In genomic region chr2:117814417-117815264, GRCh38 we compare ENCODE assay signal across 8 cellular contexts. TPM values are rescaled to one million over a fixed set of nuclear protein-coding genes. Genes with fewer than 3 reads are reported as not detected.
A peak's percentile ranks its signal among the peaks of the same experiment; 100 is the strongest.
DNase-seq lines count a peak whose midpoint lies in the region; FAIRE-seq and TF ChIP-seq lines count a peak whose summit lies in the region.

TSS of gene DDX18 (plus strand) at chr2:117814691. CDS start at chr2:117814778, 87 bp downstream.

- H4K20me1 ChIP-seq in H1 (replicated peaks in 1 of 2; ENCODE audit: control insufficient read depth in 1 of 2, insufficient read depth in 2 of 2, low read length in 2 of 2) = peaks cover 0 to 2% of the 10 kb centered on the region in 2 experiments

- H3K36me3 ChIP-seq in H1 (ENCODE audit: control insufficient read depth in 2 of 4, insufficient read depth in 4 of 4, low read length in 3 of 4) (peaks cover 4 to 27% (median 18%) of the 10 kb centered on the region in 4 experiments), mesenchymal stem cell (ENCODE audit: control insufficient read depth in 1 of 2, insufficient read depth in 2 of 2, low read depth in 1 of 2, low read length in 2 of 2) (peaks cover 6 to 32% of the 10 kb centered on the region in 2 experiments)

- H4K91ac ChIP-seq in H1 (replicated peaks; ENCODE audit: insufficient read length, low read length) (peak within 1 kb of the TSS; percentile 39), mesenchymal stem cell (ENCODE audit: low read length) (peak within 1 kb of the TSS; percentile 18)

- no peak within 1 kb of the TSS for H4K5ac ChIP-seq in H1 (ENCODE audit: insufficient read length, low read depth, low read length)

- no peaks in the 10 kb centered on the region for H3K27me3 ChIP-seq in H1 (replicated peaks in 1 of 4; ENCODE audit: control insufficient read depth in 3 of 4, extremely low read depth in 1 of 4, insufficient read depth in 3 of 4, low read length in 3 of 4)
- no peaks in the 10 kb centered on the region for H3K27me3 ChIP-seq in mesenchymal stem cell (ENCODE audit: control insufficient read depth in 1 of 2, insufficient read depth in 1 of 2, low read length in 2 of 2)

- H3K79me2 ChIP-seq in H1 (ENCODE audit: control insufficient read depth in 1 of 2, insufficient read depth in 2 of 2, low read length in 2 of 2) = peaks cover 11 to 28% of the 10 kb centered on the region in 2 experiments

- H2AFZ ChIP-seq in H1 (ENCODE audit: low read length) (peak within 1 kb of the TSS; percentile 78), mesenchymal stem cell (ENCODE audit: low read depth, low read length) (peak within 1 kb of the TSS; percentile 43)

- DNase-seq in COR-L47 (lab: John Stamatoyannopoulos, UW) (peak; percentile 100), GM20000 (ENCODE audit: low spot score) (peak; percentile 83), HT1080 (ENCODE audit: low read depth) (peak; percentile 96), NOMO-1 treated with DMSO at 0.1 percent for 48 hours (lab: John Stamatoyannopoulos, UW; ENCODE audit: unreplicated experiment) (peak; percentile 98), H1 (ENCODE audit: low read depth in 1 of 2, low spot score in 2 of 2) (peak; percentile 89 to 94), mesenchymal stem cell (peak; percentile 98)
- peak; percentile 73 to 94 (median 87) for DNase-seq in activated CD8-positive, alpha-beta memory T cell treated with anti-CD3 and anti-CD28 coated beads for 48 hours (ENCODE audit: low read depth in 2 of 3, low spot score in 2 of 3)
- peak; percentile 96 for DNase-seq in stimulated activated CD8-positive, alpha-beta memory T cell treated with anti-CD3 and anti-CD28 coated beads, Interleukin-15, amount 100 ng/mL, for 1 hour (ENCODE audit: low read depth)

- POLR2A ChIA-PET in H1 (lab: Charles Lee; ENCODE audit: partially characterized antibody) = interaction anchor here (0.9 to 2.2 kb wide), 5 partner anchors 17 to 188 kb away, joined by 3 to 5 read pairs (median 4); no protein-coding TSS in a partner anchor

- peak; percentile 53 to 66; a peak in 3 of 4 replicates for TF ChIP-seq RAD21 in H1 (IDR thresholded peaks at IDR 0.05 in 1 of 2, conservative IDR thresholded peaks at IDR 0.05 in 1 of 2; ENCODE audit: low read depth in 2 of 2, low read length in 2 of 2)

- H2BK12ac ChIP-seq in H1 (ENCODE audit: low read depth, low read length) (no peak within 1 kb of the TSS), mesenchymal stem cell (ENCODE audit: low read length in 2 of 2) (peak within 1 kb of the TSS in 1 of 2 experiments; percentile 21)

- H3K4me2 ChIP-seq in H1 (ENCODE audit: insufficient read depth in 1 of 2, low read depth in 2 of 2, low read length in 2 of 2) = peak within 1 kb of the TSS; percentile 88 to 92
- H3K4me2 ChIP-seq in mesenchymal stem cell (ENCODE audit: low read length, poor library complexity, severe bottlenecking) = peak within 1 kb of the TSS; percentile 57

- H2BK5ac ChIP-seq in H1 (ENCODE audit: low read depth, low read length) (peak within 1 kb of the TSS; percentile 90), mesenchymal stem cell (ENCODE audit: low read depth, low read length, poor library complexity, severe bottlenecking) (no peak within 1 kb of the TSS)

- H3K4me3 ChIP-seq in H1 (ENCODE audit: extremely low read depth in 1 of 4, insufficient read depth in 2 of 4, low read depth in 3 of 4, low read length in 4 of 4) = peak within 1 kb of the TSS; percentile 85 to 99 (median 94)
- peak within 1 kb of the TSS; percentile 90 to 96 for H3K4me3 ChIP-seq in mesenchymal stem cell (ENCODE audit: insufficient read depth in 1 of 2, low read depth in 1 of 2, low read length in 2 of 2)

- H3K18ac ChIP-seq in H1 (ENCODE audit: extremely low read depth, low read length) (peak within 1 kb of the TSS; percentile 64), mesenchymal stem cell (ENCODE audit: low read depth in 1 of 2, low read length in 2 of 2) (peak within 1 kb of the TSS; percentile 69 to 88)

- TF ChIP-seq CTCF in GM20000 (IDR thresholded peaks at IDR 0.05; ENCODE audit: extremely low read depth, missing control alignments) (peak; percentile 98), H1 (IDR thresholded peaks at IDR 0.05; ENCODE audit: control extremely low read depth in 1 of 3, insufficient read depth in 1 of 3, low read depth in 1 of 3, low read length in 3 of 3) (peak; percentile 82 to 100 (median 100))

- H4K8ac ChIP-seq in H1 (ENCODE audit: extremely low read depth, insufficient read depth, low read length) (peak within 1 kb of the TSS; percentile 74), mesenchymal stem cell (ENCODE audit: low read length) (peak within 1 kb of the TSS; percentile 83)

- no peak within 1 kb of the TSS for H2BK20ac ChIP-seq in H1 (ENCODE audit: low read length)

- H3K56ac ChIP-seq in H1 (replicated peaks; ENCODE audit: insufficient read length, low read depth, low read length) = no peak within 1 kb of the TSS

- H2BK120ac ChIP-seq in H1 (replicated peaks; ENCODE audit: low read depth, low read length) (no peak within 1 kb of the TSS), mesenchymal stem cell (ENCODE audit: low read depth, low read length) (peak within 1 kb of the TSS; percentile 35)

- H3K27ac ChIP-seq in H1 (ENCODE audit: low read depth, low read length) (peak within 1 kb of the TSS; percentile 72), mesenchymal stem cell (ENCODE audit: low read length, poor library complexity, severe bottlenecking) (peak within 1 kb of the TSS; percentile 75)

- CTCF ChIA-PET in H1 (lab: Charles Lee; ENCODE audit: partially characterized antibody) = interaction anchor here (0.7 to 4.9 kb wide), 24 partner anchors 10 to 1250 kb away, joined by 3 to 29 read pairs (median 4); no protein-coding TSS in a partner anchor

- H3K23ac ChIP-seq in H1 (ENCODE audit: insufficient read length) = no peak within 1 kb of the TSS
- peak within 1 kb of the TSS in 1 of 2 experiments; percentile 77 for H3K23ac ChIP-seq in mesenchymal stem cell (ENCODE audit: low read length in 2 of 2)

- H3K9me3 ChIP-seq in H1 (ENCODE audit: insufficient read depth in 2 of 2, low read depth in 1 of 2, low read length in 1 of 2) (no peaks in the 10 kb centered on the region), mesenchymal stem cell (ENCODE audit: control insufficient read depth, low read length) (no peaks in the 10 kb centered on the region)

- H3K14ac ChIP-seq in H1 (ENCODE audit: insufficient read length) (no peak within 1 kb of the TSS), mesenchymal stem cell (ENCODE audit: low read length in 2 of 2) (peak within 1 kb of the TSS in 1 of 2 experiments; percentile 35)

- peak; percentile 99 for FAIRE-seq in H1 (lab: Jason Lieb, UNC)

- H2BK15ac ChIP-seq in H1 (ENCODE audit: low read length) = no peak within 1 kb of the TSS
- peak within 1 kb of the TSS; percentile 44 for H2BK15ac ChIP-seq in mesenchymal stem cell (ENCODE audit: low read depth, poor library complexity, severe bottlenecking)

- no peaks in the 10 kb centered on the region; the same call in none of the 2 replicates for H3K23me2 ChIP-seq in H1 (ENCODE audit: low read depth, low read length)

- no peak within 1 kb of the TSS for H2AK5ac ChIP-seq in H1 (ENCODE audit: low read depth, low read length)
- no peak within 1 kb of the TSS for H2AK5ac ChIP-seq in mesenchymal stem cell (ENCODE audit: low read length, severe bottlenecking)

- H3K9ac ChIP-seq in H1 (replicated peaks in 1 of 4; ENCODE audit: extremely low read depth in 1 of 4, low read depth in 3 of 4, low read length in 3 of 4) (peak within 1 kb of the TSS; percentile 75 to 85 (median 82)), mesenchymal stem cell (ENCODE audit: low read length) (peak within 1 kb of the TSS; percentile 94)

- H3K79me1 ChIP-seq in H1 (ENCODE audit: low read depth, low read length) (no peaks in the 10 kb centered on the region), mesenchymal stem cell (replicated peaks; ENCODE audit: low read length, poor library complexity, severe bottlenecking) (peaks cover 5% of the 10 kb centered on the region)

- H3K4ac ChIP-seq in H1 (replicated peaks; ENCODE audit: insufficient read length, low read depth, low read length) = peak within 1 kb of the TSS; percentile 23
- peak within 1 kb of the TSS; percentile 36 to 71 for H3K4ac ChIP-seq in mesenchymal stem cell (ENCODE audit: low read depth in 1 of 2, low read length in 2 of 2)

- TF ChIP-seq POLR2A in H1 (IDR thresholded peaks at IDR 0.05; ENCODE audit: control extremely low read depth in 1 of 2, low read depth in 2 of 2, low read length in 2 of 2) = peak; percentile 33 to 80

- WGBS in H1 (ENCODE audit: extremely low coverage in 1 of 2, insufficient coverage in 1 of 2, insufficient read length in 1 of 2, insufficient replicate concordance in 2 of 2, low coverage in 1 of 2, low lambda C conversion rate in 2 of 2, missing lambda C conversion rate in 1 of 2), 2 experiments = 1% methylated on average over 57 of the region's 57 CpGs; no CpG with 5 or more reads in 1 of the 2 experiments
- WGBS in mesenchymal stem cell = under 1% methylated on average over 57 of the region's 57 CpGs

- H3K4me1 ChIP-seq in H1 (replicated peaks in 1 of 4; ENCODE audit: control insufficient read depth in 3 of 4, insufficient read depth in 4 of 4, low read length in 3 of 4) = peaks cover 0 to 8% (median 5%) of the 10 kb centered on the region in 4 experiments; a peak in 3 of 7 replicates
- no peaks in the 10 kb centered on the region for H3K4me1 ChIP-seq in mesenchymal stem cell (ENCODE audit: control insufficient read depth, insufficient read depth, low read depth, low read length)

- peak in 1 of 2 experiments; percentile 81; a peak in 1 of 3 replicates for TF ChIP-seq EP300 in H1 (IDR thresholded peaks at IDR 0.05; ENCODE audit: borderline replicate concordance in 1 of 2, low read depth in 2 of 2, low read length in 2 of 2)

RNA-seq across cellular contexts. Expression of gene DDX18, which starts in this region (rescaled TPM):
- 99.1 and 140 TPM in 2 replicates for total RNA-seq in HT1080 (2014; rRNA removed; shearing (Covaris generic))
- 112 and 131 TPM in 2 replicates for polyA plus RNA-seq in HT1080 (2015; cell fraction: cytosol; rRNA removed)
- 233 and 251 TPM in 2 replicates for polyA plus RNA-seq in HT1080 (2015; cell fraction: nucleus; rRNA removed)
- 111 and 119 TPM in 2 replicates for total RNA-seq in H1 (2021; fragmentation: NEBNext Ultra II Directional; extraction: Animal tissue kit (Norgen Biotek cat#: 25700))
- polyA plus RNA-seq in H1 (2011; rRNA removed) = 21.2 and 31.3 TPM in 2 replicates
- 47.3 TPM for polyA plus RNA-seq in H1 (2011; cell fraction: cytosol; rRNA removed)
- polyA plus RNA-seq in H1 (2011; cell fraction: nucleus; rRNA removed) = 48.3 TPM
- 62.6 to 111 TPM (median 75.6 TPM) in 4 replicates for polyA plus RNA-seq in H1 (2012, experiment 1 of 2)
- 5.1 TPM for polyA plus RNA-seq in H1 (2012, experiment 2 of 2)
- 105 TPM for polyA plus RNA-seq in H1 (2013, experiment 1 of 2)
- 106 TPM for polyA plus RNA-seq in H1 (2013, experiment 2 of 2)
- 87.8 and 166 TPM in 2 replicates for polyA minus RNA-seq in H1 (2011; rRNA and poly(A)+ RNA removed)
- polyA minus RNA-seq in H1 (2011; cell fraction: cytosol; rRNA and poly(A)+ RNA removed) = 28.3 TPM
- polyA minus RNA-seq in H1 (2011; cell fraction: nucleus; rRNA and poly(A)+ RNA removed) = 103 TPM
- polyA plus RNA-seq in mesenchymal stem cell (2013, experiment 1 of 2) = 42.0 TPM
- polyA plus RNA-seq in mesenchymal stem cell (2013, experiment 2 of 2) = 43.3 TPM

Comparison
In these comparisons a context has a peak if more than half of its experiments do, and no peak if none do; other contexts are left out.
1. Peak in every context shown above with its lines: DNase-seq, H3K4me3 ChIP-seq and H3K27ac ChIP-seq.